Comparison of ENCODE assay signal across 17 cellular contexts in the genomic region with DNA sequence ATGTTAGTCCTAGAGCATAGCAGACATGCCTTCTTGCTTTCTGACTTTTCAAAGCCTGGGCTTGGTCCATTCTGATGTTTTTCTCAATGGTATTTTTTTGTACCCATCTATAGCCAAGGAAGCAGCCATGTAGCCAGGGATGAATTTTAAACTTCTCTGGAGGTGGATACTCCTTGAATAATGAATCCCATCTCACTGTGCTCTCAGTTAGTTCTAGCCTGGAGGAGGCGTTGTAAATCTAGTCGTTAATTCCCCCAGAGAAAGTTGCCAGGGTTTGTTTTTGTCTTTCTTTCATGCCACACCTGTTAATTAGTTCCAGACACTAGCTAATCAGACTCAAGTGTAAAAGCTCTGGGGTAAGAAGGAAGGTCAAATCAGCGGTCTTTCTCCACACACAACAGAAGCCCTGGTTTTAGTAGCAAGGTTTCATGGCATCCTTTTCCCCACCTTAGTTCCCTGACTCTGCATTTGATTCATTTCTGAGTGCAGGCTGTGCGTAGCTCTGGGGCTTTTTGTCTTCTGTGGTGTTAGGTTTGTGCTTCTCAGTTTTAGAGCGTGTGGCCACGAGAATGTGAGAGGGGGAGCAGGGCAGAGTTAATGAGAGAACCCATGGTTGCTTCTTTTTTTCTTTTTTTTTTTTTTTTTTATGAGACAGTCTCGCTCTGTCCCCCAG. TPM values are rescaled to one million over a fixed set of nuclear protein-coding genes. Genes with fewer than 3 reads are reported as not detected.
DNase-seq lines count a peak whose midpoint lies in the region; TF ChIP-seq lines count a peak whose summit lies in the region.
"Had no signal": no experiment of that assay in that cellular context is flagged by ENCODE, and none has a peak within 500 bp of the region (broad histone marks: within the 10 kb centered on the region; RNA-seq: fewer than 3 reads in every experiment).

No MANE protein-coding gene starts in this region.

- H3K27me3 ChIP-seq in GM06990 (replicated peaks; ENCODE audit: control insufficient read depth, insufficient read depth, low read length) (peaks cover 1% of the 10 kb centered on the region; the same call in 1 of the 2 replicates), KMS-11 (ENCODE audit: insufficient read depth, low read depth) (no peaks in the 10 kb centered on the region), neural progenitor cell (no peaks in the 10 kb centered on the region), MG63 (no peaks in the 10 kb centered on the region)
- H3K27me3 ChIP-seq: Peyer's patch had no signal

- H3K4me3 Mint-ChIP-seq in chondrocyte (ENCODE audit: unreplicated experiment) (no peak overlapping the region), neural progenitor cell (no peak overlapping the region)
- no peak overlapping the region for H3K4me3 Mint-ChIP-seq in activated T-helper 1 cell treated with anti-CD3 and anti-CD28 coated beads, Interleukin-12 subunit alpha, Interleukin-12 subunit beta, Interleukin-2, Interleukin-4 antibody, amounts not matched to agents 30 ng/mL and 10 ng/mL and 1 ng/mL, durations not matched to agents 14 hours and 24 hours and 36 hours

- H3K36me3 ChIP-seq in GM06990 (ENCODE audit: control insufficient read depth, insufficient read depth, low read length) (no peaks in the 10 kb centered on the region), KMS-11 (ENCODE audit: insufficient read depth) (no peaks in the 10 kb centered on the region), neural progenitor cell (no peaks in the 10 kb centered on the region), MG63 (no peaks in the 10 kb centered on the region)
- H3K36me3 ChIP-seq: Peyer's patch had no signal

- peaks cover 4% of the 10 kb centered on the region; the same call in 1 of the 2 replicates for H3K79me2 ChIP-seq in KMS-11 (ENCODE audit: insufficient read depth, low read depth)
- peaks cover 100% of the 10 kb centered on the region for H3K79me2 ChIP-seq in neural progenitor cell (ENCODE audit: low read depth)

- H3K27ac Mint-ChIP-seq in chondrocyte (ENCODE audit: unreplicated experiment): peak overlapping the region; percentile 68
- no peak overlapping the region for H3K27ac Mint-ChIP-seq in neural progenitor cell
- H3K27ac Mint-ChIP-seq in activated T-helper 1 cell treated with anti-CD3 and anti-CD28 coated beads, Interleukin-12 subunit alpha, Interleukin-12 subunit beta, Interleukin-2, Interleukin-4 antibody, amounts not matched to agents 30 ng/mL and 10 ng/mL and 1 ng/mL, durations not matched to agents 14 hours and 24 hours and 36 hours: no peak overlapping the region

- H3K9me3 ChIP-seq in neural progenitor cell (ENCODE audit: low read depth) (no peaks in the 10 kb centered on the region), MG63 (no peaks in the 10 kb centered on the region)
- H3K9me3 ChIP-seq: Peyer's patch had no signal

- H3K9me3 Mint-ChIP-seq in chondrocyte (ENCODE audit: low read depth) (no peaks in the 10 kb centered on the region), neural progenitor cell (no peaks in the 10 kb centered on the region)
- H3K9me3 Mint-ChIP-seq in activated T-helper 1 cell treated with anti-CD3 and anti-CD28 coated beads, Interleukin-12 subunit alpha, Interleukin-12 subunit beta, Interleukin-2, Interleukin-4 antibody, amounts not matched to agents 30 ng/mL and 10 ng/mL and 1 ng/mL, durations not matched to agents 14 hours and 24 hours and 36 hours: no peaks in the 10 kb centered on the region

- H2AFZ ChIP-seq in KMS-11 (ENCODE audit: low read depth): no peak overlapping the region
- no peak overlapping the region for H2AFZ ChIP-seq in neural progenitor cell (replicated peaks)

- peaks cover 7% of the 10 kb centered on the region for H3K36me3 Mint-ChIP-seq in chondrocyte (ENCODE audit: low read depth)
- peaks cover 14% of the 10 kb centered on the region for H3K36me3 Mint-ChIP-seq in neural progenitor cell
- H3K36me3 Mint-ChIP-seq in activated T-helper 1 cell treated with anti-CD3 and anti-CD28 coated beads, Interleukin-12 subunit alpha, Interleukin-12 subunit beta, Interleukin-2, Interleukin-4 antibody, amounts not matched to agents 30 ng/mL and 10 ng/mL and 1 ng/mL, durations not matched to agents 14 hours and 24 hours and 36 hours (ENCODE audit: low read depth): no peaks in the 10 kb centered on the region

- H3K4me1 ChIP-seq in KMS-11 (ENCODE audit: low read depth, poor library complexity, severe bottlenecking) (peaks cover 47% of the 10 kb centered on the region), neural progenitor cell (peaks cover 32% of the 10 kb centered on the region)

- H3K27ac ChIP-seq in KMS-11 (peak overlapping the region; percentile 53; the same call in 1 of the 2 replicates), neural progenitor cell (no peak overlapping the region)
- H3K27ac ChIP-seq: HL-60, Peyer's patch, SK-N-MC had no signal

- H4K20me1 ChIP-seq in KMS-11 (ENCODE audit: insufficient read depth) (no peaks in the 10 kb centered on the region), neural progenitor cell (ENCODE audit: low read depth) (peaks cover 98% of the 10 kb centered on the region)

- H3K27me3 Mint-ChIP-seq in chondrocyte (ENCODE audit: low read depth) (no peaks in the 10 kb centered on the region), neural progenitor cell (ENCODE audit: insufficient read depth, low read depth) (peaks cover 8% of the 10 kb centered on the region)
- H3K27me3 Mint-ChIP-seq in activated T-helper 1 cell treated with anti-CD3 and anti-CD28 coated beads, Interleukin-12 subunit alpha, Interleukin-12 subunit beta, Interleukin-2, Interleukin-4 antibody, amounts not matched to agents 30 ng/mL and 10 ng/mL and 1 ng/mL, durations not matched to agents 14 hours and 24 hours and 36 hours (ENCODE audit: insufficient read depth): peaks cover 16% of the 10 kb centered on the region

- peaks cover 8% of the 10 kb centered on the region for H3F3A ChIP-seq in neural progenitor cell (ENCODE audit: low read depth)

- TF ChIP-seq CTCF in GM06990 (IDR thresholded peaks at IDR 0.05; ENCODE audit: insufficient read depth, low read length, poor library complexity, severe bottlenecking) (no peak), KMS-11 (conservative IDR thresholded peaks at IDR 0.05; ENCODE audit: low read depth, low read length) (no peak), chondrocyte (IDR thresholded peaks at IDR 0.05) (no peak), neural progenitor cell (IDR thresholded peaks at IDR 0.05) (no peak)

- intact Hi-C loops in activated T-helper 1 cell treated with anti-CD3 and anti-CD28 coated beads, Interleukin-12 subunit alpha, Interleukin-12 subunit beta, Interleukin-2, Interleukin-4 antibody, amounts not matched to agents 30 ng/mL and 10 ng/mL and 1 ng/mL, durations not matched to agents 14 hours and 24 hours and 36 hours (cut with micrococcal nuclease): no loop called here

- H3K4me1 Mint-ChIP-seq in chondrocyte (ENCODE audit: low read depth) (peaks cover 14% of the 10 kb centered on the region), neural progenitor cell (peaks cover 8% of the 10 kb centered on the region)
- no peaks in the 10 kb centered on the region for H3K4me1 Mint-ChIP-seq in activated T-helper 1 cell treated with anti-CD3 and anti-CD28 coated beads, Interleukin-12 subunit alpha, Interleukin-12 subunit beta, Interleukin-2, Interleukin-4 antibody, amounts not matched to agents 30 ng/mL and 10 ng/mL and 1 ng/mL, durations not matched to agents 14 hours and 24 hours and 36 hours (ENCODE audit: low read depth)

- H3K9ac ChIP-seq in KMS-11 (no peak overlapping the region), neural progenitor cell (no peak overlapping the region)

- DNase-seq in GM06990 (ENCODE audit: extremely low read depth, insufficient read length) (peak; percentile 15), chondrocyte (ENCODE audit: low spot score) (no peak), neural progenitor cell (ENCODE audit: low spot score) (peak; percentile 20), NCI-H2171 (lab: John Stamatoyannopoulos, UW) (no peak), MG63 (no peak)
- DNase-seq in activated CD4-positive, alpha-beta T cell treated with anti-CD3 and anti-CD28 coated beads, Interleukin-2, amount 50 U/mL, for 48 hours: no peak
- DNase-seq in activated T-helper 1 cell treated with anti-CD3 and anti-CD28 coated beads, Interleukin-12 subunit alpha, Interleukin-12 subunit beta, Interleukin-2, Interleukin-4 antibody, amounts not matched to agents 30 ng/mL and 10 ng/mL and 1 ng/mL, durations not matched to agents 14 hours and 24 hours and 36 hours (ENCODE audit: low spot score): no peak
- DNase-seq: C1 segment of cervical spinal cord, DMS79 treated with DMSO at 0.1 percent for 48 hours, MV-4-11, NCI-H2029 treated with DMSO at 0.1 percent for 48 hours, NCI-H774, Peyer's patch, Right ventricle myocardium superior had no signal

- H3K4me2 ChIP-seq in KMS-11: peak overlapping the region; percentile 68; the same call in 1 of the 2 replicates
- H3K4me2 ChIP-seq in neural progenitor cell: peak overlapping the region; percentile 29

- no peak overlapping the region for H3K4me3 ChIP-seq in GM06990 (replicated peaks; ENCODE audit: low read depth, low read length)
- no peak overlapping the region for H3K4me3 ChIP-seq in KMS-11 (IDR thresholded peaks at IDR 0.05; ENCODE audit: insufficient read depth, low read depth, low read length)
- no peak overlapping the region for H3K4me3 ChIP-seq in neural progenitor cell
- H3K4me3 ChIP-seq in MG63: no peak overlapping the region
- H3K4me3 ChIP-seq: Peyer's patch, SK-N-MC had no signal

RNA-seq across cellular contexts. Expression of gene PTPRG, which starts 19.7 kb away (rescaled TPM):
- total RNA-seq in chondrocyte (41.8 to 45.5 TPM (median 44.0 TPM) in 3 replicates), neural progenitor cell (ENCODE audit: low replicate concordance) (65.1 and 65.3 TPM in 2 replicates)
- 3.7 and 4.4 TPM in 2 replicates for total RNA-seq in activated T-helper 1 cell treated with anti-CD3 and anti-CD28 coated beads, Interleukin-12 subunit alpha, Interleukin-12 subunit beta, Interleukin-2, Interleukin-4 antibody, amounts not matched to agents 30 ng/mL and 10 ng/mL and 1 ng/mL, durations not matched to agents 14 hours and 24 hours and 36 hours
- 3.1 and 6.1 TPM in 2 replicates for total RNA-seq in MG63 (2014; rRNA removed; shearing (Covaris generic); ENCODE audit: low replicate concordance)

Comparison
In these comparisons a context has a peak if more than half of its experiments do, and no peak if none do; other contexts are left out.
1. DNase-seq: peak in GM06990 (single experiment) and neural progenitor cell (single experiment); none in chondrocyte (single experiment), activated CD4-positive, alpha-beta T cell treated with anti-CD3 and anti-CD28 coated beads, Interleukin-2, amount 50 U/mL, for 48 hours (0 of 2), activated T-helper 1 cell treated with anti-CD3 and anti-CD28 coated beads, Interleukin-12 subunit alpha, Interleukin-12 subunit beta, Interleukin-2, Interleukin-4 antibody, amounts not matched to agents 30 ng/mL and 10 ng/mL and 1 ng/mL, durations not matched to agents 14 hours and 24 hours and 36 hours (single experiment), NCI-H2171 (single experiment) and MG63 (single experiment).